ENCODE assay signal across 1 cellular context in the genomic region with DNA sequence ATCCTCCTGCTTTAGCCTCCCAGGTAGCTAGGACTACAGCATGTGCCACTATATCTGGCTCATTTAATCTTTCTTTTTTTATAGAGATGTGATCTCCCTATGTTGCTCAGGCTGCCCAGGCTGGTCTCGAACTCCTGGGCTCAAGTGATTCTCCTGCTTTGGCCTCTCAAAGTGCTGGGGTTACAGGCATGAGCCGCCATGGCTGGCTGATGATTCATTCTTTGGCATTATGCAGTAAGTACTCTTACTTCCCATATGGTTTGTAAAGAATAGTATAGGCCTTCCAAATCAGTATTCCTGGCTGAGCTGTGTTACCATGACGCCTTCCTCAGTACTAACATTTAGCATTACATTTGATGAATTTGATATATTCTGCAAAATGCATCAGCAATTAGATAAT.
TF ChIP-seq lines count a peak whose summit lies in the region.

No MANE protein-coding gene starts in this region.

TF ChIP-seq in HCT116, 20 proteins besides CTCF, POLR2A, EP300 and RAD21:
- TF ChIP-seq CBX3 (IDR thresholded peaks at IDR 0.05; ENCODE audit: low read depth) = no peak
- no peak for TF ChIP-seq ZFX (IDR thresholded peaks at IDR 0.05)
- TF ChIP-seq, protein P1, sequence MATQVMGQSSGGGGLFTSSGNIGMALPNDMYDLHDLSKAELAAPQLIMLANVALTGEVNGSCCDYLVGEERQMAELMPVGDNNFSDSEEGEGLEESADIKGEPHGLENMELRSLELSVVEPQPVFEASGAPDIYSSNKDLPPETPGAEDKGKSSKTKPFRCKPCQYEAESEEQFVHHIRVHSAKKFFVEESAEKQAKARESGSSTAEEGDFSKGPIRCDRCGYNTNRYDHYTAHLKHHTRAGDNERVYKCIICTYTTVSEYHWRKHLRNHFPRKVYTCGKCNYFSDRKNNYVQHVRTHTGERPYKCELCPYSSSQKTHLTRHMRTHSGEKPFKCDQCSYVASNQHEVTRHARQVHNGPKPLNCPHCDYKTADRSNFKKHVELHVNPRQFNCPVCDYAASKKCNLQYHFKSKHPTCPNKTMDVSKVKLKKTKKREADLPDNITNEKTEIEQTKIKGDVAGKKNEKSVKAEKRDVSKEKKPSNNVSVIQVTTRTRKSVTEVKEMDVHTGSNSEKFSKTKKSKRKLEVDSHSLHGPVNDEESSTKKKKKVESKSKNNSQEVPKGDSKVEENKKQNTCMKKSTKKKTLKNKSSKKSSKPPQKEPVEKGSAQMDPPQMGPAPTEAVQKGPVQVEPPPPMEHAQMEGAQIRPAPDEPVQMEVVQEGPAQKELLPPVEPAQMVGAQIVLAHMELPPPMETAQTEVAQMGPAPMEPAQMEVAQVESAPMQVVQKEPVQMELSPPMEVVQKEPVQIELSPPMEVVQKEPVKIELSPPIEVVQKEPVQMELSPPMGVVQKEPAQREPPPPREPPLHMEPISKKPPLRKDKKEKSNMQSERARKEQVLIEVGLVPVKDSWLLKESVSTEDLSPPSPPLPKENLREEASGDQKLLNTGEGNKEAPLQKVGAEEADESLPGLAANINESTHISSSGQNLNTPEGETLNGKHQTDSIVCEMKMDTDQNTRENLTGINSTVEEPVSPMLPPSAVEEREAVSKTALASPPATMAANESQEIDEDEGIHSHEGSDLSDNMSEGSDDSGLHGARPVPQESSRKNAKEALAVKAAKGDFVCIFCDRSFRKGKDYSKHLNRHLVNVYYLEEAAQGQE (IDR thresholded peaks at IDR 0.05; ENCODE audit: low read depth) = no peak
- TF ChIP-seq EGR1 (IDR thresholded peaks at IDR 0.05; ENCODE audit: low read depth) = no peak
- no peak for TF ChIP-seq CEBPB (IDR thresholded peaks at IDR 0.05; ENCODE audit: low read depth)
- no peak for TF ChIP-seq ELF1 (IDR thresholded peaks at IDR 0.05; ENCODE audit: borderline replicate concordance, low read depth)
- TF ChIP-seq, protein P2, sequence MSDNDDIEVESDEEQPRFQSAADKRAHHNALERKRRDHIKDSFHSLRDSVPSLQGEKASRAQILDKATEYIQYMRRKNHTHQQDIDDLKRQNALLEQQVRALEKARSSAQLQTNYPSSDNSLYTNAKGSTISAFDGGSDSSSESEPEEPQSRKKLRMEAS (IDR thresholded peaks at IDR 0.05) = no peak
- TF ChIP-seq ZNF274 (IDR thresholded peaks at IDR 0.05; ENCODE audit: low read depth, low read length) = no peak
- TF ChIP-seq YY1 (IDR thresholded peaks at IDR 0.05; ENCODE audit: extremely low read depth, insufficient replicate concordance, low read depth, low read length) = no peak
- TF ChIP-seq, protein P3, sequence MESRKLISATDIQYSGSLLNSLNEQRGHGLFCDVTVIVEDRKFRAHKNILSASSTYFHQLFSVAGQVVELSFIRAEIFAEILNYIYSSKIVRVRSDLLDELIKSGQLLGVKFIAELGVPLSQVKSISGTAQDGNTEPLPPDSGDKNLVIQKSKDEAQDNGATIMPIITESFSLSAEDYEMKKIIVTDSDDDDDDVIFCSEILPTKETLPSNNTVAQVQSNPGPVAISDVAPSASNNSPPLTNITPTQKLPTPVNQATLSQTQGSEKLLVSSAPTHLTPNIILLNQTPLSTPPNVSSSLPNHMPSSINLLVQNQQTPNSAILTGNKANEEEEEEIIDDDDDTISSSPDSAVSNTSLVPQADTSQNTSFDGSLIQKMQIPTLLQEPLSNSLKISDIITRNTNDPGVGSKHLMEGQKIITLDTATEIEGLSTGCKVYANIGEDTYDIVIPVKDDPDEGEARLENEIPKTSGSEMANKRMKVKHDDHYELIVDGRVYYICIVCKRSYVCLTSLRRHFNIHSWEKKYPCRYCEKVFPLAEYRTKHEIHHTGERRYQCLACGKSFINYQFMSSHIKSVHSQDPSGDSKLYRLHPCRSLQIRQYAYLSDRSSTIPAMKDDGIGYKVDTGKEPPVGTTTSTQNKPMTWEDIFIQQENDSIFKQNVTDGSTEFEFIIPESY (IDR thresholded peaks at IDR 0.05; ENCODE audit: extremely low read depth, insufficient replicate concordance, low read length) = no peak
- TF ChIP-seq POLR2AphosphoS5 (IDR thresholded peaks at IDR 0.05; ENCODE audit: low read depth, low read length) = no peak
- TF ChIP-seq EZH2 (IDR thresholded peaks at IDR 0.05) = no peak
- no peak for TF ChIP-seq JUND (IDR thresholded peaks at IDR 0.05)
